23 cellular contexts compared by ENCODE assay signal in the genomic region with DNA sequence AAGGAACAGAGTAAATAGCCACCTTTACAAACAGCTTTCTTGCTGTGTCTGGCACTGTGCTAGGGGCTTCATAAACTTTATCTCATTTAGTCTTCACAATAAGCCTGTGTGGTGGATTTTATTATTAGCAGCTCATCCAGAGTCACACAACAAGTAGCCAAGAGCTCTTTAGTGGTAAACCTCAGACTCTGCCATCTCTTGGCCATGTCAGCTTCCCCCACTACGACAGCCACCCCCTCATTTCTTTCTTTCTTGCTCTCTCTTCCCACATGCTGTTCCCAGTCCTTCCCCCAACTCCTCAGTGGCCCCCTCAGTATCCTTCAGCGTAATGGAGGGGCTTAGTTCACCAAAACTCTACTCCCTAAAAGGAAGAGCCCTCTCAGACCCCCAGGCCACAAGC. TPM values are rescaled to one million over a fixed set of nuclear protein-coding genes. Genes with fewer than 3 reads are reported as not detected.
A peak's percentile ranks its signal among the peaks of the same experiment; 100 is the strongest.
DNase-seq lines count a peak whose midpoint lies in the region; ATAC-seq and TF ChIP-seq lines count a peak whose summit lies in the region.
"Had no signal": no experiment of that assay in that cellular context is flagged by ENCODE, and none has a peak within 500 bp of the region (broad histone marks: within the 10 kb centered on the region; RNA-seq: fewer than 3 reads in every experiment).

No MANE protein-coding gene starts in this region.

- POLR2A ChIA-PET in CD8-positive, alpha-beta memory T cell (lab: Charles Lee): interaction anchor here (1.1 kb wide), 1 partner anchor 10 kb away, joined by 3 read pairs; no protein-coding TSS in a partner anchor
- POLR2A ChIA-PET in activated CD8-positive, alpha-beta T cell treated with anti-CD3 and anti-CD28 coated beads for 36 hours (lab: Charles Lee): interaction anchor here (1.0 to 1.2 kb wide), 2 partner anchors 10 to 85 kb away, joined by 3 to 5 read pairs; no protein-coding TSS in a partner anchor

- H3K36me3 ChIP-seq in BLaER1 treated with 17β-estradiol and CSF1 and Interleukin-3, amounts not matched to agents 10 nM and 100 nM: no peaks in the 10 kb centered on the region
- H3K36me3 ChIP-seq in CD8-positive, alpha-beta memory T cell (ENCODE audit: insufficient read depth, low read length): no peaks in the 10 kb centered on the region
- no peaks in the 10 kb centered on the region for H3K36me3 ChIP-seq in gastroesophageal sphincter
- H3K36me3 ChIP-seq: esophagus muscularis mucosa, Peyer's patch, prostate gland, thyroid gland had no signal

- H3K4me2 ChIP-seq in BLaER1 treated with 17β-estradiol and CSF1 and Interleukin-3, amounts not matched to agents 10 nM and 100 nM: peak overlapping the region in 10 of 11 experiments; percentile 36 to 82 (median 54); a peak in 19 of 22 replicates
- H3K4me2 ChIP-seq: SK-N-SH had no signal

- no peaks in the 10 kb centered on the region for H3K27me3 ChIP-seq in BLaER1 treated with 17β-estradiol and CSF1 and Interleukin-3, amounts not matched to agents 10 nM and 100 nM
- H3K27me3 ChIP-seq in CD8-positive, alpha-beta memory T cell (ENCODE audit: insufficient read depth, low read length, poor library complexity, severe bottlenecking): no peaks in the 10 kb centered on the region
- peaks cover 34% of the 10 kb centered on the region for H3K27me3 ChIP-seq in gastroesophageal sphincter
- H3K27me3 ChIP-seq: Peyer's patch, thyroid gland had no signal

- peak overlapping the region; percentile 60 to 93 (median 78) for H3K27ac Mint-ChIP-seq in CD8-positive, alpha-beta memory T cell
- H3K27ac Mint-ChIP-seq in activated CD8-positive, alpha-beta T cell treated with anti-CD3 and anti-CD28 coated beads for 36 hours: peak overlapping the region; percentile 68
- no peak overlapping the region for H3K27ac Mint-ChIP-seq in progenitor cell of endocrine pancreas
- H3K27ac Mint-ChIP-seq in endothelial cell (ENCODE audit: unreplicated experiment): no peak overlapping the region

- peaks cover 41 to 92% (median 73%) of the 10 kb centered on the region in 10 experiments for H3K4me1 ChIP-seq in BLaER1 treated with 17β-estradiol and CSF1 and Interleukin-3, amounts not matched to agents 10 nM and 100 nM
- peaks cover 95% of the 10 kb centered on the region for H3K4me1 ChIP-seq in CD8-positive, alpha-beta memory T cell (ENCODE audit: insufficient read depth, low read length)
- peaks cover 0 to 3% (median 0%) of the 10 kb centered on the region in 3 donors for H3K4me1 ChIP-seq in gastroesophageal sphincter
- H3K4me1 ChIP-seq: prostate gland, thyroid gland had no signal

- peaks cover 0 to 7% (median 0%) of the 10 kb centered on the region in 3 donors for H3K36me3 Mint-ChIP-seq in CD8-positive, alpha-beta memory T cell
- H3K36me3 Mint-ChIP-seq in activated CD8-positive, alpha-beta T cell treated with anti-CD3 and anti-CD28 coated beads for 36 hours (ENCODE audit: low read depth): peaks cover 5% of the 10 kb centered on the region
- H3K36me3 Mint-ChIP-seq in progenitor cell of endocrine pancreas (ENCODE audit: insufficient read depth): no peaks in the 10 kb centered on the region
- H3K36me3 Mint-ChIP-seq in endothelial cell (ENCODE audit: low read depth, unreplicated experiment): peaks cover 5% of the 10 kb centered on the region
- H3K36me3 Mint-ChIP-seq: naive B cell had no signal

- peaks cover 83 to 92% (median 91%) of the 10 kb centered on the region in 3 donors for H3K4me1 Mint-ChIP-seq in CD8-positive, alpha-beta memory T cell
- H3K4me1 Mint-ChIP-seq in activated CD8-positive, alpha-beta T cell treated with anti-CD3 and anti-CD28 coated beads for 36 hours (ENCODE audit: low read depth): peaks cover 84% of the 10 kb centered on the region
- H3K4me1 Mint-ChIP-seq in progenitor cell of endocrine pancreas (ENCODE audit: low read depth) (no peaks in the 10 kb centered on the region), endothelial cell (ENCODE audit: unreplicated experiment) (peaks cover 23% of the 10 kb centered on the region)

- TF ChIP-seq POLR2A in gastroesophageal sphincter (IDR thresholded peaks at IDR 0.05): no peak

- no peak for TF ChIP-seq EP300 in gastroesophageal sphincter (IDR thresholded peaks at IDR 0.05)

- H3K4me3 ChIP-seq in BLaER1 treated with 17β-estradiol and CSF1 and Interleukin-3, amounts not matched to agents 10 nM and 100 nM: no peak overlapping the region
- H3K4me3 ChIP-seq in CD8-positive, alpha-beta memory T cell (ENCODE audit: low read length): no peak overlapping the region
- H3K4me3 ChIP-seq in fibroblast of the aortic adventitia (ENCODE audit: low read depth, low read length) (no peak overlapping the region), gastroesophageal sphincter (no peak overlapping the region)
- H3K4me3 ChIP-seq: esophagus muscularis mucosa, lung, Peyer's patch, prostate gland, thyroid gland had no signal

- peak overlapping the region; percentile 1 to 71 (median 65) for H3K4me3 Mint-ChIP-seq in CD8-positive, alpha-beta memory T cell
- no peak overlapping the region for H3K4me3 Mint-ChIP-seq in activated CD8-positive, alpha-beta T cell treated with anti-CD3 and anti-CD28 coated beads for 36 hours
- H3K4me3 Mint-ChIP-seq in progenitor cell of endocrine pancreas (ENCODE audit: low read depth) (no peak overlapping the region), endothelial cell (ENCODE audit: unreplicated experiment) (no peak overlapping the region)

- H3K27ac ChIP-seq in BLaER1 treated with 17β-estradiol and CSF1 and Interleukin-3, amounts not matched to agents 10 nM and 100 nM: peak overlapping the region in 6 of 11 experiments; percentile 14 to 48 (median 20); a peak in 9 of 22 replicates
- no peak overlapping the region for H3K27ac ChIP-seq in CD8-positive, alpha-beta memory T cell (ENCODE audit: low read depth, low read length)
- no peak overlapping the region for H3K27ac ChIP-seq in gastroesophageal sphincter
- H3K27ac ChIP-seq: esophagus muscularis mucosa, Peyer's patch, prostate gland, thyroid gland had no signal

- CTCF ChIA-PET in CD8-positive, alpha-beta memory T cell (lab: Charles Lee): interaction anchor here (0.8 to 8.6 kb wide), 14 partner anchors 8 to 204 kb away, joined by 3 to 144 read pairs (median 6); a partner anchor contains a TSS
- CTCF ChIA-PET in activated CD8-positive, alpha-beta T cell treated with anti-CD3 and anti-CD28 coated beads for 36 hours (lab: Charles Lee): interaction anchor here (1.3 to 4.3 kb wide), 6 partner anchors 11 to 43 kb away, joined by 5 to 53 read pairs (median 14); no protein-coding TSS in a partner anchor

- H3K9ac ChIP-seq in BLaER1 treated with 17β-estradiol and CSF1 and Interleukin-3, amounts not matched to agents 10 nM and 100 nM: no peak overlapping the region
- H3K9ac ChIP-seq: SK-N-SH had no signal

- intact Hi-C loops in activated CD8-positive, alpha-beta T cell treated with anti-CD3 and anti-CD28 coated beads for 36 hours (cut with micrococcal nuclease): loop anchor here (5.0 kb wide), 1 partner anchor 56 kb away; a partner anchor contains a TSS

- H3K9me3 Mint-ChIP-seq in CD8-positive, alpha-beta memory T cell: peaks cover 0 to 5% (median 0%) of the 10 kb centered on the region in 5 donors
- H3K9me3 Mint-ChIP-seq in activated CD8-positive, alpha-beta T cell treated with anti-CD3 and anti-CD28 coated beads for 36 hours: peaks cover 6% of the 10 kb centered on the region
- no peaks in the 10 kb centered on the region for H3K9me3 Mint-ChIP-seq in progenitor cell of endocrine pancreas (ENCODE audit: low read depth)
- H3K9me3 Mint-ChIP-seq in endothelial cell (ENCODE audit: unreplicated experiment): no peaks in the 10 kb centered on the region

- 24% methylated on average over 2 of the region's 2 CpGs; no CpG with 5 or more reads in 1 of the 2 donors for WGBS in gastroesophageal sphincter (ENCODE audit: low coverage in 1 of 2), 2 donors

- no peak for ATAC-seq in activated CD8-positive, alpha-beta T cell treated with anti-CD3 and anti-CD28 coated beads for 36 hours
- no peak for ATAC-seq in HG03442 (IDR thresholded peaks at IDR 0.05; ENCODE audit: unreplicated experiment)
- ATAC-seq in gastroesophageal sphincter: no peak

- peaks cover 0 to 3% of the 10 kb centered on the region in 2 donors for H3K27me3 Mint-ChIP-seq in CD8-positive, alpha-beta memory T cell
- H3K27me3 Mint-ChIP-seq in activated CD8-positive, alpha-beta T cell treated with anti-CD3 and anti-CD28 coated beads for 36 hours: no peaks in the 10 kb centered on the region
- H3K27me3 Mint-ChIP-seq in progenitor cell of endocrine pancreas: peaks cover 14% of the 10 kb centered on the region
- H3K27me3 Mint-ChIP-seq in endothelial cell (ENCODE audit: unreplicated experiment): peaks cover 7% of the 10 kb centered on the region

- no peak for DNase-seq in CD8-positive, alpha-beta memory T cell
- DNase-seq in activated CD8-positive, alpha-beta T cell treated with anti-CD3 and anti-CD28 coated beads for 36 hours: no peak
- DNase-seq in fibroblast of the aortic adventitia (ENCODE audit: low read depth) (peak; percentile 21), progenitor cell of endocrine pancreas (ENCODE audit: low spot score, unreplicated experiment) (no peak), endothelial cell (ENCODE audit: low spot score) (no peak)
- DNase-seq: activated CD4-positive, alpha-beta T cell treated with anti-CD3 and anti-CD28 coated beads, Interleukin-2, amount 50 U/mL, for 4 hours; GF-D8; IMR-90; naive B cell; NCI-H1048; NCI-H2081; NCI-H524 treated with DMSO at 0.1 percent for 48 hours; SK-N-SH; thyroid gland had no signal

- H4K20me1 ChIP-seq in BLaER1 treated with 17β-estradiol and CSF1 and Interleukin-3, amounts not matched to agents 10 nM and 100 nM: no peaks in the 10 kb centered on the region

- H3K9me3 ChIP-seq in BLaER1 treated with 17β-estradiol and CSF1 and Interleukin-3, amounts not matched to agents 10 nM and 100 nM (replicated peaks in 1 of 11): peaks cover 0 to 8% (median 0%) of the 10 kb centered on the region in 11 experiments; a peak in 5 of 22 replicates
- H3K9me3 ChIP-seq in CD8-positive, alpha-beta memory T cell (ENCODE audit: low read length): no peaks in the 10 kb centered on the region
- H3K9me3 ChIP-seq in gastroesophageal sphincter: no peaks in the 10 kb centered on the region
- H3K9me3 ChIP-seq: Peyer's patch, prostate gland, SK-N-SH, thyroid gland had no signal

- TF ChIP-seq CTCF in activated CD8-positive, alpha-beta T cell treated with anti-CD3 and anti-CD28 coated beads for 36 hours (IDR thresholded peaks at IDR 0.05): no peak
- no peak for TF ChIP-seq CTCF in fibroblast of the aortic adventitia (IDR thresholded peaks at IDR 0.05; ENCODE audit: insufficient read depth, low read length)
- no peak for TF ChIP-seq CTCF in progenitor cell of endocrine pancreas (IDR thresholded peaks at IDR 0.05; ENCODE audit: unreplicated experiment)
- no peak for TF ChIP-seq CTCF in endothelial cell (IDR thresholded peaks at IDR 0.05; ENCODE audit: unreplicated experiment)
- TF ChIP-seq CTCF in gastroesophageal sphincter (IDR thresholded peaks at IDR 0.05): no peak

RNA-seq across cellular contexts. Expression of a gene that starts 1.2 kb away (rescaled TPM):
- total RNA-seq in CD8-positive, alpha-beta memory T cell: 1 to 10 TPM; 2.4 to 2.7 TPM
- 205 TPM for polyA plus RNA-seq in CD8-positive, alpha-beta memory T cell
- 1 to 10 TPM in 1 of 2 experiments, under 1 TPM in 1; 0.69 to 1.3 TPM for total RNA-seq in activated CD8-positive, alpha-beta T cell treated with anti-CD3 and anti-CD28 coated beads for 36 hours
- total RNA-seq in fibroblast of the aortic adventitia (ENCODE audit: low replicate concordance): not detected in 2 replicates
- total RNA-seq in progenitor cell of endocrine pancreas: not detected in 2 replicates
- not detected for total RNA-seq in endothelial cell (ENCODE audit: unreplicated experiment)
- under 1 TPM in 1 of 4 donors, not detected in 3; 0.62 TPM for total RNA-seq in gastroesophageal sphincter
- total RNA-seq: dermis microvascular lymphatic vessel endothelial cell, esophagus muscularis mucosa, H4, IMR-90, Peyer's patch had no signal
- polyA plus RNA-seq: IMR-90, SK-N-SH had no signal

RNA-seq across cellular contexts. Expression of a gene that starts 19.9 kb away (rescaled TPM):
- total RNA-seq in CD8-positive, alpha-beta memory T cell: 1 to 10 TPM in 1 of 2 experiments, under 1 TPM in 1; 0.85 to 1.3 TPM
- polyA plus RNA-seq in CD8-positive, alpha-beta memory T cell: 1.9 TPM
- 1 to 10 TPM; 4.5 to 6.4 TPM for total RNA-seq in activated CD8-positive, alpha-beta T cell treated with anti-CD3 and anti-CD28 coated beads for 36 hours
- total RNA-seq in fibroblast of the aortic adventitia (ENCODE audit: low replicate concordance) (not detected in 2 replicates), progenitor cell of endocrine pancreas (13.8 and 19.3 TPM in 2 replicates), endothelial cell (ENCODE audit: unreplicated experiment) (1.4 TPM), gastroesophageal sphincter (1 to 10 TPM in 1 of 4 donors, under 1 TPM in 3; 0.35 to 2.7 (median 0.50) TPM)
- total RNA-seq: H4, IMR-90, thyroid gland had no signal
- polyA plus RNA-seq: IMR-90 had no signal

RNA-seq across cellular contexts. Expression of a gene that starts 36.8 kb away (rescaled TPM):
- not detected for total RNA-seq in CD8-positive, alpha-beta memory T cell
- polyA plus RNA-seq in CD8-positive, alpha-beta memory T cell: not detected
- not detected for total RNA-seq in activated CD8-positive, alpha-beta T cell treated with anti-CD3 and anti-CD28 coated beads for 36 hours
- not detected in 2 replicates for total RNA-seq in fibroblast of the aortic adventitia (ENCODE audit: low replicate concordance)
- total RNA-seq in progenitor cell of endocrine pancreas: 80.2 and 87.8 TPM in 2 replicates
- total RNA-seq in endothelial cell (ENCODE audit: unreplicated experiment): 107 TPM
- total RNA-seq in gastroesophageal sphincter: not detected
- total RNA-seq: dermis microvascular lymphatic vessel endothelial cell, esophagus muscularis mucosa, H4, IMR-90, Peyer's patch, thyroid gland had no signal
- polyA plus RNA-seq: IMR-90, lung, SK-N-SH had no signal

RNA-seq across cellular contexts. Expression of a gene that starts 56.0 kb away (rescaled TPM):
- 100 to 1,000 TPM; 355 to 388 TPM for total RNA-seq in CD8-positive, alpha-beta memory T cell
- 7,622 TPM for polyA plus RNA-seq in CD8-positive, alpha-beta memory T cell
- 100 to 1,000 TPM; 324 to 344 TPM for total RNA-seq in activated CD8-positive, alpha-beta T cell treated with anti-CD3 and anti-CD28 coated beads for 36 hours
- total RNA-seq in fibroblast of the aortic adventitia (ENCODE audit: low replicate concordance): not detected in 2 replicates
- total RNA-seq in progenitor cell of endocrine pancreas: 0.89 and 1.8 TPM in 2 replicates
- total RNA-seq in endothelial cell (ENCODE audit: unreplicated experiment): 21.8 TPM
- total RNA-seq in gastroesophageal sphincter: 1 to 10 TPM in 3 of 4 donors, not detected in 1; 1.8 to 2.7 (median 2.2) TPM
- total RNA-seq: dermis microvascular lymphatic vessel endothelial cell, IMR-90 had no signal
- polyA plus RNA-seq: SK-N-SH had no signal

RNA-seq across cellular contexts. Expression of a gene that starts 58.3 kb away (rescaled TPM):
- 10 to 100 TPM; 47.9 to 52.2 TPM for total RNA-seq in CD8-positive, alpha-beta memory T cell
- polyA plus RNA-seq in CD8-positive, alpha-beta memory T cell: 21.6 TPM
- total RNA-seq in activated CD8-positive, alpha-beta T cell treated with anti-CD3 and anti-CD28 coated beads for 36 hours: 10 to 100 TPM; 33.3 to 36.9 TPM
- total RNA-seq in fibroblast of the aortic adventitia (ENCODE audit: low replicate concordance) (46.0 and 55.7 TPM in 2 replicates), progenitor cell of endocrine pancreas (44.4 and 51.5 TPM in 2 replicates), endothelial cell (ENCODE audit: unreplicated experiment) (63.5 TPM), gastroesophageal sphincter (10 to 100 TPM; 23.6 to 36.4 (median 31.7) TPM)

Comparison
In these comparisons a context has a peak if more than half of its experiments do, and no peak if none do; other contexts are left out.
1. H3K27ac ChIP-seq: peak in BLaER1 treated with 17β-estradiol and CSF1 and Interleukin-3, amounts not matched to agents 10 nM and 100 nM (6 of 11); none in CD8-positive, alpha-beta memory T cell (single experiment) and gastroesophageal sphincter (0 of 4).
2. H3K27ac Mint-ChIP-seq: peak in CD8-positive, alpha-beta memory T cell (8 of 8) and activated CD8-positive, alpha-beta T cell treated with anti-CD3 and anti-CD28 coated beads for 36 hours (single experiment); none in progenitor cell of endocrine pancreas (single experiment) and endothelial cell (single experiment).
3. H3K4me3 Mint-ChIP-seq: peak in CD8-positive, alpha-beta memory T cell (7 of 7); none in activated CD8-positive, alpha-beta T cell treated with anti-CD3 and anti-CD28 coated beads for 36 hours (single experiment), progenitor cell of endocrine pancreas (single experiment) and endothelial cell (single experiment).
4. RNA of a gene that starts 36.8 kb away (total RNA-seq): 107 TPM in endothelial cell (single experiment) and 80.2 to 87.8 TPM in progenitor cell of endocrine pancreas; not detected in CD8-positive, alpha-beta memory T cell, not detected in activated CD8-positive, alpha-beta T cell treated with anti-CD3 and anti-CD28 coated beads for 36 hours, not detected in fibroblast of the aortic adventitia and not detected in gastroesophageal sphincter; every median in the first group is over 10 times any median in the second.